In the genomic region with DNA sequence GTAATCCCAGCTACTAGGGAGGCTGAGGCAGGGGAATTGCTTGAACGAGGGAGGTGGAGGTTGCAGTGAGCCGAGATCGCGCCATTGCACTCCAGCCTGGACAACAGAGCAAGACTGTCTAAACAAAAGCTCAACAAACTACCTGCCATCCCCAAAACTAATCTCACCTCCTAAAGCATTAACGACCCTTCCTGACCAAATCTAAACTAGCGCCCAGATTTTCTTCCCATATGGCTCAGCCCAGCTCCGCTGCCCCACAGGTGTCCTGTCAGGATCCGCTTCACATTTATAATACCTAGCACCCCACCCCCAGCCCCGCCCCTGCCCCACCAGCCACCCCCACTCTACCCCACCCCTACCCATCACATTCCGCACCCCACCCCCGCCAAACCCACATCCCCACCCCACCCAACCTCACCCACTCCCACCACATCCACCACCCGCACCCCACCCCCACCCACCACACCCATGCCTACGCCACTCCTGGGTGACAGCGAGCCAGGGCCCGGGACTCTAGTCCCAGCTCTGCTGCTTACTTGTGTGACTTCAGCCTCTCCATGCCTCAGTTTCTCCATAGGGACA, we compare ENCODE assay signal across 8 cellular contexts. TPM values are rescaled to one million over a fixed set of nuclear protein-coding genes. Genes with fewer than 3 reads are reported as not detected.
DNase-seq lines count a peak whose midpoint lies in the region; ATAC-seq and TF ChIP-seq lines count a peak whose summit lies in the region.

No MANE protein-coding gene starts in this region.

- H3K36me3 ChIP-seq in gastrocnemius medialis, result no peaks in the 10 kb centered on the region

- TF ChIP-seq CTCF in foreskin fibroblast (IDR thresholded peaks at IDR 0.05; ENCODE audit: low read depth, low read length) (no peak), gastrocnemius medialis (IDR thresholded peaks at IDR 0.05 in 4 of 5, conservative IDR thresholded peaks at IDR 0.05 in 1 of 5) (no peak)

- no peaks in the 10 kb centered on the region for H3K27me3 ChIP-seq in gastrocnemius medialis

- no peak for TF ChIP-seq POLR2A in gastrocnemius medialis (IDR thresholded peaks at IDR 0.05)

- peaks cover 24 to 28% of the 10 kb centered on the region in 2 donors for H3K4me1 ChIP-seq in gastrocnemius medialis

- H3K27ac ChIP-seq in gastrocnemius medialis, result peak overlapping the region; percentile 94 to 98 (median 94)

- in situ Hi-C loops in gastrocnemius medialis (cut with MboI; ENCODE audit: low sequenced_read_pairs in 4 of 4), result loop anchor here (5.0 to 25.0 kb wide), 4 partner anchors 50 to 502 kb away; a partner anchor contains a TSS

- H3K9me3 ChIP-seq in gastrocnemius medialis, result no peaks in the 10 kb centered on the region

- H3K4me3 ChIP-seq in foreskin fibroblast (ENCODE audit: low read depth in 1 of 2, low read length in 2 of 2) (peak overlapping the region; percentile 81 to 90), gastrocnemius medialis (peak overlapping the region; percentile 80 to 99 (median 86))

- peak; percentile 19 for ATAC-seq in HG03442 (IDR thresholded peaks at IDR 0.05; ENCODE audit: unreplicated experiment)
- ATAC-seq in gastrocnemius medialis, result peak; percentile 9 to 14

- peak; percentile 24 for DNase-seq in stimulated activated CD4-positive, alpha-beta T cell treated with anti-CD3 and anti-CD28 coated beads, Interleukin-1b, Interleukin-23, amount 100 ng/mL, for 48 hours
- DNase-seq in stimulated activated CD4-positive, alpha-beta T cell treated with anti-CD3 and anti-CD28 coated beads, Interleukin-12 subunit alpha, Interleukin-12 subunit beta, amount 100 ng/mL, for 4 hours, result no peak
- DNase-seq in activated T-cell treated with anti-CD3 and anti-CD28 coated beads for 1 hour (ENCODE audit: low read depth) (peak; percentile 38), foreskin fibroblast (no peak), gastrocnemius medialis (peak in 1 of 2 donors; percentile 29), RKO (ENCODE audit: low spot score) (no peak), SKM-1 (lab: John Stamatoyannopoulos, UW; ENCODE audit: unreplicated experiment) (no peak)

- intact Hi-C loops in gastrocnemius medialis (cut with DNase I; ENCODE audit: low total_unique reads), result no loop called here

RNA-seq across cellular contexts. Expression of a gene that starts 0.6 kb away (rescaled TPM):
- 100 to 1,000 TPM in 1 of 4 donors, 10 to 100 TPM in 3; 54.4 to 142 (median 69.8) TPM for total RNA-seq in gastrocnemius medialis

RNA-seq across cellular contexts. Expression of a gene that starts 49.2 kb away (rescaled TPM):
- 100 to 1,000 TPM in 3 of 4 donors, 10 to 100 TPM in 1; 69.1 to 164 (median 135) TPM for total RNA-seq in gastrocnemius medialis

Comparison
In these comparisons a context has a peak if more than half of its experiments do, and no peak if none do; other contexts are left out.
1. DNase-seq: peak in stimulated activated CD4-positive, alpha-beta T cell treated with anti-CD3 and anti-CD28 coated beads, Interleukin-1b, Interleukin-23, amount 100 ng/mL, for 48 hours (single experiment) and activated T-cell treated with anti-CD3 and anti-CD28 coated beads for 1 hour (single experiment); none in stimulated activated CD4-positive, alpha-beta T cell treated with anti-CD3 and anti-CD28 coated beads, Interleukin-12 subunit alpha, Interleukin-12 subunit beta, amount 100 ng/mL, for 4 hours (single experiment), foreskin fibroblast (0 of 2), RKO (single experiment) and SKM-1 (single experiment).